16 cellular contexts compared by ENCODE assay signal in genomic region chr10:12533151-12533550, GRCh38.
"Had no signal": no experiment of that assay in that cellular context is flagged by ENCODE, and none has a peak within 500 bp of the region (broad histone marks: within the 10 kb centered on the region; RNA-seq: fewer than 3 reads in every experiment).

No MANE protein-coding gene starts in this region.

- H3K4me3 ChIP-seq: dorsolateral prefrontal cortex, gastroesophageal sphincter, pancreas, right lobe of liver, smooth muscle cell, stomach, vagina had no signal

- H3K9me3 ChIP-seq: gastroesophageal sphincter, pancreas, right lobe of liver, stomach, vagina had no signal

- H3K27me3 ChIP-seq: dorsolateral prefrontal cortex, gastroesophageal sphincter, pancreas, right lobe of liver, stomach, vagina had no signal

- DNase-seq: activated CD4-positive, alpha-beta T cell treated with anti-CD3 and anti-CD28 coated beads for 36 hours; activated CD4-positive, alpha-beta T cell treated with anti-CD3 and anti-CD28 coated beads, Interleukin-2, amount 50 U/mL, for 48 hours; activated gamma-delta T cell treated with Interleukin-2 at 50 U/mL for 16 hours; dorsolateral prefrontal cortex; erythroblast; immature natural killer cell; natural killer cell; pancreas; right lobe of liver; stimulated activated CD4-positive, alpha-beta T cell treated with anti-CD3 and anti-CD28 coated beads, Interleukin-4, amount 100 ng/mL, for 1 hour; stomach; trophoblast cell had no signal

- ATAC-seq: activated CD4-positive, alpha-beta T cell treated with anti-CD3 and anti-CD28 coated beads for 36 hours; gastroesophageal sphincter; natural killer cell; pancreas; stimulated activated effector memory CD8-positive, alpha-beta T cell treated with anti-CD3 and anti-CD28 coated beads, Interleukin-12 subunit alpha, Interleukin-12 subunit beta, amount 100 ng/mL, for 72 hours had no signal

- H3K27ac ChIP-seq: dorsolateral prefrontal cortex, gastroesophageal sphincter, pancreas, right lobe of liver, stomach, vagina had no signal

- FAIRE-seq: pancreas had no signal

- H3K4me1 ChIP-seq: pancreas had no signal

- H3K36me3 ChIP-seq: gastroesophageal sphincter, pancreas, right lobe of liver, stomach, vagina had no signal

- H3K4me2 ChIP-seq: smooth muscle cell had no signal
